Comparison of ENCODE assay signal across 16 cellular contexts in genomic region chr4:182175788-182176519, GRCh38.
DNase-seq lines count a peak whose midpoint lies in the region; ATAC-seq and TF ChIP-seq lines count a peak whose summit lies in the region.
"Had no signal": no experiment of that assay in that cellular context is flagged by ENCODE, and none has a peak within 500 bp of the region (broad histone marks: within the 10 kb centered on the region; RNA-seq: fewer than 3 reads in every experiment).

No MANE protein-coding gene starts in this region.

- TF ChIP-seq POLR2A in breast epithelium (IDR thresholded peaks at IDR 0.05) (no peak), IMR-90 (IDR thresholded peaks at IDR 0.05; ENCODE audit: low read depth, low read length) (no peak)

- intact Hi-C loops in MCF 10A (cut with micrococcal nuclease) (no loop called here), breast epithelium (cut with DNase I; ENCODE audit: low total_unique reads) (no loop called here), IMR-90 (cut with micrococcal nuclease) (no loop called here)

- H3K9ac ChIP-seq in IMR-90 (ENCODE audit: low read depth, low read length), result no peak overlapping the region

- dilution Hi-C loops in IMR-90 (cut with HindIII; ENCODE audit: low sequenced_read_pairs, unreplicated experiment), result no loop called here

- no peaks in the 10 kb centered on the region for H3K27me3 ChIP-seq in breast epithelium
- H3K27me3 ChIP-seq in IMR-90 (ENCODE audit: control insufficient read depth, insufficient read depth, low read length), result no peaks in the 10 kb centered on the region
- H3K27me3 ChIP-seq: SJSA1 had no signal

- H3K9me1 ChIP-seq in IMR-90 (ENCODE audit: insufficient read depth, low read length), result no peaks in the 10 kb centered on the region

- H2BK20ac ChIP-seq in IMR-90 (ENCODE audit: low read depth, low read length), result no peak overlapping the region

- H3K56ac ChIP-seq in IMR-90 (ENCODE audit: extremely low read depth, insufficient read depth, low read length), result no peak overlapping the region

- H3K4me3 Mint-ChIP-seq in MCF 10A (ENCODE audit: unreplicated experiment), result no peak overlapping the region
- H3K4me3 Mint-ChIP-seq: CD4-positive, alpha-beta memory T cell; HFFc6 had no signal

- no peak overlapping the region for H4K8ac ChIP-seq in IMR-90 (ENCODE audit: low read depth in 2 of 2, low read length in 2 of 2)

- BruUV-seq in MCF 10A (replicated peaks; lab: Mats Ljungman, UMichigan), result no TSS peak
- BruUV-seq in IMR-90 (replicated peaks; lab: Mats Ljungman, UMichigan), result no TSS peak

- H2AK9ac ChIP-seq in IMR-90 (replicated peaks; ENCODE audit: low read depth, low read length, poor library complexity), result no peak overlapping the region

- no peak overlapping the region for H3K14ac ChIP-seq in IMR-90 (replicated peaks; ENCODE audit: low read depth, low read length)

- H3K9me3 ChIP-seq in breast epithelium (no peaks in the 10 kb centered on the region), IMR-90 (ENCODE audit: control insufficient read depth, insufficient read depth, low read length) (no peaks in the 10 kb centered on the region)
- H3K9me3 ChIP-seq: SJSA1 had no signal

- H3K4me1 ChIP-seq in breast epithelium, result no peaks in the 10 kb centered on the region
- peaks cover 2% of the 10 kb centered on the region; the same call in 1 of the 2 replicates for H3K4me1 ChIP-seq in IMR-90 (ENCODE audit: control insufficient read depth, insufficient read depth, low read length)

- no peaks in the 10 kb centered on the region for H4K20me1 ChIP-seq in IMR-90 (ENCODE audit: insufficient read depth, low read length)

- no peak overlapping the region for H4K5ac ChIP-seq in IMR-90 (ENCODE audit: low read depth, low read length)

- H3K9me3 Mint-ChIP-seq in MCF 10A (ENCODE audit: unreplicated experiment), result no peaks in the 10 kb centered on the region
- H3K9me3 Mint-ChIP-seq: HFFc6 had no signal

- no peak overlapping the region for H3K4me2 ChIP-seq in IMR-90 (ENCODE audit: low read depth, low read length)

- CTCF ChIA-PET in MCF 10A (lab: Yijun Ruan, JAX), result interaction anchor here (0.6 to 1.1 kb wide), 2 partner anchors 9 to 10 kb away, joined by 3 to 7 read pairs; no protein-coding TSS in a partner anchor
- CTCF ChIA-PET in IMR-90 (lab: Yijun Ruan, JAX), result interaction anchor here (0.6 to 0.7 kb wide), 2 partner anchors 260 to 425 kb away, joined by 5 to 7 read pairs; no protein-coding TSS in a partner anchor

- no peak overlapping the region for H2AFZ ChIP-seq in IMR-90 (replicated peaks; ENCODE audit: low read length, poor library complexity)

- H2BK15ac ChIP-seq in IMR-90 (ENCODE audit: low read depth, low read length), result no peak overlapping the region

- H2BK5ac ChIP-seq in IMR-90 (ENCODE audit: low read depth, low read length, poor library complexity, severe bottlenecking), result no peak overlapping the region

- H3K18ac ChIP-seq in IMR-90 (ENCODE audit: low read depth, low read length), result no peak overlapping the region

- no peak overlapping the region for H3K4me3 ChIP-seq in breast epithelium
- H3K4me3 ChIP-seq in IMR-90 (ENCODE audit: insufficient read depth, low read depth, low read length), result no peak overlapping the region
- H3K4me3 ChIP-seq in epithelial cell of esophagus (ENCODE audit: low read length), result no peak overlapping the region
- H3K4me3 ChIP-seq: SJSA1 had no signal

- in situ Hi-C loops in IMR-90 (cut with MboI; ENCODE audit: low sequenced_read_pairs), result no loop called here

- H2AK5ac ChIP-seq in IMR-90 (ENCODE audit: low read depth, low read length), result no peak overlapping the region

- H3K36me3 ChIP-seq in breast epithelium, result no peaks in the 10 kb centered on the region
- no peaks in the 10 kb centered on the region for H3K36me3 ChIP-seq in IMR-90 (ENCODE audit: control insufficient read depth, insufficient read depth, low read length)
- H3K36me3 ChIP-seq: SJSA1 had no signal

- no peak overlapping the region for H3K23ac ChIP-seq in IMR-90 (ENCODE audit: low read depth, low read length)

- H3K27ac ChIP-seq in breast epithelium (no peak overlapping the region), IMR-90 (ENCODE audit: insufficient read depth, low read length) (no peak overlapping the region)
- H3K27ac ChIP-seq: SJSA1 had no signal

- no peak overlapping the region for H3K27ac Mint-ChIP-seq in MCF 10A (ENCODE audit: low read depth, unreplicated experiment)
- H3K27ac Mint-ChIP-seq: CD4-positive, alpha-beta memory T cell; HFFc6 had no signal

- no peak overlapping the region for H3K4ac ChIP-seq in IMR-90 (ENCODE audit: low read depth, low read length)

- POLR2A ChIA-PET in MCF 10A (lab: Yijun Ruan, JAX) (interaction anchor here (0.5 to 1.0 kb wide), 4 partner anchors 21 to 724 kb away, joined by 3 read pairs; no protein-coding TSS in a partner anchor), IMR-90 (lab: Charles Lee; ENCODE audit: unreplicated experiment) (no interaction called here)

- H3K36me3 Mint-ChIP-seq in MCF 10A (ENCODE audit: insufficient read depth, unreplicated experiment), result no peaks in the 10 kb centered on the region
- H3K36me3 Mint-ChIP-seq: CD4-positive, alpha-beta memory T cell had no signal

- no peaks in the 10 kb centered on the region for H3K27me3 Mint-ChIP-seq in MCF 10A (ENCODE audit: insufficient read depth, unreplicated experiment)
- H3K27me3 Mint-ChIP-seq: CD4-positive, alpha-beta memory T cell had no signal

- DNase-seq in MCF 10A (ENCODE audit: unreplicated experiment) (peak; percentile 21), breast epithelium (ENCODE audit: low spot score in 2 of 2) (no peak), IMR-90 (peak; percentile 63), epithelial cell of esophagus (ENCODE audit: low read depth) (peak; percentile 19), AG20443 (ENCODE audit: low spot score) (no peak)
- DNase-seq in stimulated activated CD4-positive, alpha-beta T cell treated with anti-CD3 and anti-CD28 coated beads, Interleukin-2, amount 100 ng/mL, for 48 hours, result no peak
- DNase-seq: CD4-positive, alpha-beta memory T cell; GF-D8; HFFc6; MM.1S; NCI-H345; NCI-H526 treated with DMSO at 0.1 percent for 48 hours; PC-3 had no signal

- TF ChIP-seq CTCF in MCF 10A (IDR thresholded peaks at IDR 0.05; ENCODE audit: unreplicated experiment) (no peak), breast epithelium (IDR thresholded peaks at IDR 0.05) (no peak), IMR-90 (conservative IDR thresholded peaks at IDR 0.05; ENCODE audit: low read depth, low read length) (no peak), epithelial cell of esophagus (IDR thresholded peaks at IDR 0.05; ENCODE audit: insufficient read depth, low read depth, low read length, missing control alignments) (no peak)

- no peak overlapping the region for H4K91ac ChIP-seq in IMR-90 (ENCODE audit: insufficient read depth, low read depth, low read length)

- H2BK120ac ChIP-seq in IMR-90 (ENCODE audit: low read depth, low read length), result no peak overlapping the region

- WGBS in IMR-90 (ENCODE audit: extremely low coverage in 2 of 2, insufficient read length in 1 of 2), 2 experiments, result 90 to 100% methylated on average over 2 of the region's 19 CpGs

- no peaks in the 10 kb centered on the region for H3K4me1 Mint-ChIP-seq in MCF 10A (ENCODE audit: insufficient read depth, unreplicated experiment)
- H3K4me1 Mint-ChIP-seq: CD4-positive, alpha-beta memory T cell had no signal

- no peak for TF ChIP-seq RAD21 in IMR-90 (IDR thresholded peaks at IDR 0.05; ENCODE audit: low read length)

- H3K79me1 ChIP-seq in IMR-90 (ENCODE audit: low read depth in 1 of 2, low read length in 2 of 2), result peaks cover 3 to 4% of the 10 kb centered on the region in 2 experiments; a peak in 2 of 4 replicates

- ATAC-seq in IMR-90 (ENCODE audit: low read depth) (no peak; the same call in 1 of the 2 replicates), GM19328 (IDR thresholded peaks at IDR 0.05; ENCODE audit: unreplicated experiment) (no peak)
- ATAC-seq: HepG2, PC-3 had no signal

TF ChIP-seq in IMR-90, 13 proteins besides CTCF, POLR2A, EP300 and RAD21:
- TF ChIP-seq RCOR1 (IDR thresholded peaks at IDR 0.05; ENCODE audit: insufficient replicate concordance, low read length) (no peak), RFX5 (IDR thresholded peaks at IDR 0.05; ENCODE audit: low read depth, low read length) (no peak), NFE2L2 (IDR thresholded peaks at IDR 0.05; ENCODE audit: low read depth, low read length) (no peak), SMC3 (IDR thresholded peaks at IDR 0.05; ENCODE audit: low read depth, low read length) (no peak), MXI1 (IDR thresholded peaks at IDR 0.05; ENCODE audit: borderline replicate concordance, low read depth, low read length) (no peak), FOS (IDR thresholded peaks at IDR 0.05; ENCODE audit: low read depth, low read length) (no peak), MAZ (IDR thresholded peaks at IDR 0.05; ENCODE audit: borderline replicate concordance, low read depth, low read length) (no peak), CEBPB (IDR thresholded peaks at IDR 0.05; ENCODE audit: low read depth, low read length) (no peak; the same call in 1 of the 2 replicates), MAFK (IDR thresholded peaks at IDR 0.05; ENCODE audit: low read depth, low read length) (no peak), BHLHE40 (IDR thresholded peaks at IDR 0.05; ENCODE audit: low read depth, low read length) (no peak), CHD1 (IDR thresholded peaks at IDR 0.05; ENCODE audit: low read depth, low read length) (no peak), USF2 (IDR thresholded peaks at IDR 0.05; ENCODE audit: low read depth, low read length) (no peak), ELK1 (IDR thresholded peaks at IDR 0.05; ENCODE audit: borderline replicate concordance, low read depth, low read length) (no peak)
TF ChIP-seq in IMR-90: peak in this region for 0.

Comparison
In these comparisons a context has a peak if more than half of its experiments do, and no peak if none do; other contexts are left out.
1. DNase-seq: peak in MCF 10A (single experiment), IMR-90 (single experiment) and epithelial cell of esophagus (single experiment); none in breast epithelium (0 of 2), stimulated activated CD4-positive, alpha-beta T cell treated with anti-CD3 and anti-CD28 coated beads, Interleukin-2, amount 100 ng/mL, for 48 hours (0 of 2) and AG20443 (single experiment).